ENCODE assay signal across 26 cellular contexts in the genomic region with DNA sequence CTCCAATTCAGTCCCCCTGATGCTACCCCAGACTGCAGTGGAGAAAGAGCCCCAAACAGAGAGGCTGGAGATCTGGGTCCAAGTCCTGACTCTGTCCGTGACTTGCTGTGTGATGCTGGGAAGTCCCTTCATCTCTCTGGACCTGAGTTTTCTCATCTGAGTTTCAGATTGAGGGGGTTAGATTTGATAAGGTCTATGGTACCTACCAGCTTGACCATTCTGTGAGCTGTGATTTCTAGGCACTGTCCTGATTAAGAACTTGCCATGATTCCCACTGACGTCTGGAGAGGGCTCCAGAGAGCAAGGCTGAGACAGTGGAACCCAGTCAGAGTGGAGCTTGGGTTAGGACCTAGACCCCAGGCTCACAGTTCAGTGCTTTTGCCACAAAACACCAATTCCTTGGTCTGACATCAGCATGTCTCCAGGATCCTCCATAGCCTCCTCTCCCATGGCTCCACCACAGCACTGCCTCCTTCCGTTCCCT. TPM values are rescaled to one million over a fixed set of nuclear protein-coding genes. Genes with fewer than 3 reads are reported as not detected.
DNase-seq lines count a peak whose midpoint lies in the region; FAIRE-seq and TF ChIP-seq lines count a peak whose summit lies in the region.
"Had no signal": no experiment of that assay in that cellular context is flagged by ENCODE, and none has a peak within 500 bp of the region (broad histone marks: within the 10 kb centered on the region; RNA-seq: fewer than 3 reads in every experiment).

No MANE protein-coding gene starts in this region.

- 0 out of 2 replicates have a peak overlapping the region, but pooled peaks have one; percentile 7 for H3K4me2 ChIP-seq in BLaER1

- H3K27ac ChIP-seq in BLaER1, result no peak overlapping the region
- H3K27ac ChIP-seq: lower lobe of right lung, tibial artery had no signal

- H3K9ac ChIP-seq in BLaER1, result no peak overlapping the region

- H3K4me3 ChIP-seq in BLaER1, result no peak overlapping the region
- H3K4me3 ChIP-seq: lower lobe of right lung, tibial artery had no signal

- peak; percentile 5 for TF ChIP-seq CTCF in GM12873 (IDR thresholded peaks at IDR 0.05; ENCODE audit: insufficient read depth, low read depth, low read length, missing control alignments)

- DNase-seq in RPMI8226 (peak; percentile 37), fibroblast of peridontal ligament (ENCODE audit: extremely low read depth) (peak; percentile 2), NCI-H187 (lab: John Stamatoyannopoulos, UW) (no peak), mucosa of gallbladder (ENCODE audit: low spot score) (no peak), cortex of kidney (lab: John Stamatoyannopoulos, UW) (no peak), H54 (ENCODE audit: insufficient read length, low spot score) (no peak)
- DNase-seq: activated CD4-positive, alpha-beta T cell treated with anti-CD3 and anti-CD28 coated beads for 1 hour; activated gamma-delta T cell treated with Interleukin-2 at 50 U/mL for 16 hours; activated T-cell treated with anti-CD3 and anti-CD28 coated beads, Interleukin-2, amount 50 U/mL, for 1 hour; erythroblast; Kasumi-1; kidney; lower lobe of right lung; NCI-H1105; NCI-H2081 treated with DMSO at 0.1 percent for 48 hours; NCI-H510A; stimulated activated CD4-positive, alpha-beta T cell treated with anti-CD3 and anti-CD28 coated beads, Interleukin-4, amount 100 ng/mL, for 4 hours; stimulated activated naive CD8-positive, alpha-beta T cell treated with anti-CD3 and anti-CD28 coated beads, Interleukin-15, amount 100 ng/mL, for 72 hours; tibial artery had no signal

- no peaks in the 10 kb centered on the region for H3K36me3 ChIP-seq in BLaER1
- H3K36me3 ChIP-seq: lower lobe of right lung, tibial artery had no signal

- peaks cover 42% of the 10 kb centered on the region for H3K27me3 ChIP-seq in BLaER1

- no peak for TF ChIP-seq POLR2A in H54 (IDR thresholded peaks at IDR 0.05; ENCODE audit: low read depth, low read length)

- H4K20me1 ChIP-seq in BLaER1, result peaks cover 25% of the 10 kb centered on the region

- no peak for FAIRE-seq in H54 (lab: Jason Lieb, UNC)
- FAIRE-seq: HTR-8/SVneo, kidney had no signal

- peaks cover 12% of the 10 kb centered on the region for H3K4me1 ChIP-seq in BLaER1

- H3K9me3 ChIP-seq in BLaER1, result no peaks in the 10 kb centered on the region
- H3K9me3 ChIP-seq: lower lobe of right lung, tibial artery had no signal

RNA-seq across cellular contexts. Expression of gene DMBX1, which starts 43.8 kb away (rescaled TPM):
- total RNA-seq in mucosa of gallbladder, result not detected
- total RNA-seq: cardiac septum, kidney, lower lobe of right lung, neural crest cell, pulmonary artery endothelial cell, Right ventricle myocardium inferior had no signal

RNA-seq across cellular contexts. Expression of gene FAAH, which starts 51.7 kb away (rescaled TPM):
- total RNA-seq in mucosa of gallbladder, result 48.1 TPM

Comparison
In these comparisons a context has a peak if more than half of its experiments do, and no peak if none do; other contexts are left out.
1. DNase-seq: peak in RPMI8226 (single experiment) and fibroblast of peridontal ligament (single experiment); none in NCI-H187 (0 of 2), mucosa of gallbladder (single experiment), cortex of kidney (single experiment) and H54 (single experiment).